9 cellular contexts compared by ENCODE assay signal in genomic region chr10:124290095-124290795, GRCh38.
DNase-seq lines count a peak whose midpoint lies in the region; ATAC-seq and TF ChIP-seq lines count a peak whose summit lies in the region.
"Had no signal": no experiment of that assay in that cellular context is flagged by ENCODE, and none has a peak within 500 bp of the region (broad histone marks: within the 10 kb centered on the region; RNA-seq: fewer than 3 reads in every experiment).

No MANE protein-coding gene starts in this region.

- TF ChIP-seq CTCF in astrocyte of the cerebellum (IDR thresholded peaks at IDR 0.05; ENCODE audit: low read depth, low read length, missing control alignments) (no peak), sigmoid colon (IDR thresholded peaks at IDR 0.05) (no peak)

- WGBS in sigmoid colon, 2 donors = 56 to 66% methylated on average over 14 of the region's 14 CpGs

- H3K36me3 ChIP-seq in sigmoid colon = no peaks in the 10 kb centered on the region

- intact Hi-C loops in sigmoid colon (cut with DNase I) = no loop called here

- H3K9me3 ChIP-seq in sigmoid colon = no peaks in the 10 kb centered on the region

- H3K4me3 ChIP-seq in astrocyte of the cerebellum (ENCODE audit: low read depth, low read length) (no peak overlapping the region), sigmoid colon (no peak overlapping the region)

- DNase-seq in NCI-H1694 (lab: John Stamatoyannopoulos, UW) (peak; percentile 28), NCI-H1694 treated with DMSO at 0.1 percent for 48 hours (lab: John Stamatoyannopoulos, UW) (no peak), astrocyte of the cerebellum (ENCODE audit: low read depth) (peak; percentile 18), sigmoid colon (peak; percentile 70), NCI-H510A (lab: John Stamatoyannopoulos, UW) (no peak)
- DNase-seq in stimulated activated CD4-positive, alpha-beta T cell treated with anti-CD3 and anti-CD28 coated beads, Interleukin-4, amount 100 ng/mL, for 1 hour = no peak
- no peak for DNase-seq in activated CD4-positive, alpha-beta T cell treated with anti-CD3 and anti-CD28 coated beads for 1 hour

- peaks cover 0 to 14% (median 5%) of the 10 kb centered on the region in 4 donors for H3K4me1 ChIP-seq in sigmoid colon

- TF ChIP-seq EP300 in sigmoid colon (IDR thresholded peaks at IDR 0.05) = no peak

- ATAC-seq in HG03439 (IDR thresholded peaks at IDR 0.05; ENCODE audit: unreplicated experiment) = peak; percentile 53

- in situ Hi-C loops in astrocyte of the cerebellum (cut with HindIII; ENCODE audit: low sequenced_read_pairs) = no loop called here

- peak overlapping the region in 2 of 4 donors; percentile 25 to 48 for H3K27ac ChIP-seq in sigmoid colon
- H3K27ac ChIP-seq: 22Rv1 had no signal

- H3K27me3 ChIP-seq in sigmoid colon = no peaks in the 10 kb centered on the region

- TF ChIP-seq POLR2A in sigmoid colon (IDR thresholded peaks at IDR 0.05) = no peak

Comparison
In these comparisons a context has a peak if more than half of its experiments do, and no peak if none do; other contexts are left out.
1. DNase-seq: peak in NCI-H1694 (single experiment), astrocyte of the cerebellum (single experiment) and sigmoid colon (single experiment); none in NCI-H1694 treated with DMSO at 0.1 percent for 48 hours (single experiment), NCI-H510A (single experiment), stimulated activated CD4-positive, alpha-beta T cell treated with anti-CD3 and anti-CD28 coated beads, Interleukin-4, amount 100 ng/mL, for 1 hour (single experiment) and activated CD4-positive, alpha-beta T cell treated with anti-CD3 and anti-CD28 coated beads for 1 hour (single experiment).